Comparison of ENCODE assay signal across 16 cellular contexts in the genomic region with DNA sequence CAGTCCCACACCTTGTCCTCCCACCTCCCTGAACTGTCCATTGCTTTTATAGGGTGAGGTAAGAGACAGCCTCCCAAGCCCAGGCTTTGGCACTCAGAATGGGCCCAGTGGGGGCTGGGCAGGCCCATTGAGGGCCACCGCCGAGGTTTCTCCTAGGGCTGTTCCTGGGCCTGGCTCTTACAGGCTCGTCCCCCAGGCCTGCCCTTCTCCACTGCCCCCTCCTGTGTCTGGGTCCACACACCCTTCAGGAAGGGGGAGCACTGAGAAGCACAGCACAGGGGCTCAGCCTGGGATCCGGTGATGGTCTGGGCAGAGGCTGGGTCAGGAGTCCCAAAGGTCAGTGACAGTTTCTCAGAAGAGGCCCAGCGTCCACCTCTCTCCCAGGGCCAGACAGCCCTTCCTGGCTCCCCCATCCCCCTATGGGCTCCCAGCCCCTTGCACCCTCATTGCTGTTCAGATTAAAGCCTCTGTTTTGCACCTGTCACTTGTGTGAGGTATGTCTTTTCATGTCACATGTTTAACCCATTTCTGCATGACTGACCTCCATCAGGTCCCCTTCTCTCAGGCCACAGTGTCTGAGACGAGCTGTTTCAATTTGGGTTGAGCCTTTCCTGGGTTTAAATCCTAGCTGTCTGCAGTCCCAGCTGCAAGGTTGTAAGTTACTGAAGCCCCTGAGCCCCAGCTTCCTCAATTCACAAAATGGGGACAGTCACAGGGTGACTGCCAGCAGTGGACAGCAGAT. TPM values are rescaled to one million over a fixed set of nuclear protein-coding genes. Genes with fewer than 3 reads are reported as not detected.
DNase-seq lines count a peak whose midpoint lies in the region; ATAC-seq and TF ChIP-seq lines count a peak whose summit lies in the region.
"Had no signal": no experiment of that assay in that cellular context is flagged by ENCODE, and none has a peak within 500 bp of the region (broad histone marks: within the 10 kb centered on the region; RNA-seq: fewer than 3 reads in every experiment).

No MANE protein-coding gene starts in this region.

- H3K27ac Mint-ChIP-seq in stimulated activated memory B cell treated with anti-CD40 and anti-IgM and Interleukin-4, amounts not matched to agents 10 μg/mL and 1 μg/mL and 100 μg/mL, for 72 hours, result peak overlapping the region; percentile 76

- H3K27me3 Mint-ChIP-seq in stimulated activated memory B cell treated with anti-CD40 and anti-IgM and Interleukin-4, amounts not matched to agents 10 μg/mL and 1 μg/mL and 100 μg/mL, for 72 hours, result no peaks in the 10 kb centered on the region

- H3K4me1 Mint-ChIP-seq in stimulated activated memory B cell treated with anti-CD40 and anti-IgM and Interleukin-4, amounts not matched to agents 10 μg/mL and 1 μg/mL and 100 μg/mL, for 72 hours, result peaks cover 36% of the 10 kb centered on the region

- 67 to 83% methylated on average over 2 to 3 of the region's 6 CpGs for WGBS in esophagus squamous epithelium, 2 donors

- H3K27me3 ChIP-seq in esophagus squamous epithelium, result no peaks in the 10 kb centered on the region
- H3K27me3 ChIP-seq: dorsolateral prefrontal cortex had no signal

- DNase-seq in GM13976 (ENCODE audit: low spot score) (peak; percentile 69), NAMALWA (ENCODE audit: low spot score) (peak; percentile 56), esophagus squamous epithelium (lab: John Stamatoyannopoulos, UW) (no peak), NCI-H1930 (lab: John Stamatoyannopoulos, UW) (no peak), NCI-H1048 (lab: John Stamatoyannopoulos, UW) (no peak), NCI-H2196 treated with DMSO at 0.1 percent for 48 hours (lab: John Stamatoyannopoulos, UW; ENCODE audit: unreplicated experiment) (no peak)
- DNase-seq: activated naive CD4-positive, alpha-beta T cell treated with Interleukin-2 at 50 U/mL for 16 hours; C1 segment of cervical spinal cord; dorsolateral prefrontal cortex; hippocampal formation; kidney glomerular epithelial cell; NCI-H1105; NCI-H2171 had no signal

- peaks cover 28 to 62% (median 36%) of the 10 kb centered on the region in 3 donors for H3K4me1 ChIP-seq in esophagus squamous epithelium

- TF ChIP-seq POLR2A in esophagus squamous epithelium (IDR thresholded peaks at IDR 0.05), result no peak

- no peak for TF ChIP-seq CTCF in GM13976 (IDR thresholded peaks at IDR 0.05; ENCODE audit: borderline replicate concordance, control extremely low read depth, extremely low read depth, insufficient read depth, missing control alignments)
- TF ChIP-seq CTCF in esophagus squamous epithelium (IDR thresholded peaks at IDR 0.05), result no peak

- no peak for ATAC-seq in stimulated activated memory B cell treated with anti-CD40 and anti-IgM and Interleukin-4, amounts not matched to agents 10 μg/mL and 1 μg/mL and 100 μg/mL, for 72 hours
- no peak for ATAC-seq in GM19328 (IDR thresholded peaks at IDR 0.05; ENCODE audit: unreplicated experiment)

- peaks cover 43% of the 10 kb centered on the region for H3K36me3 Mint-ChIP-seq in stimulated activated memory B cell treated with anti-CD40 and anti-IgM and Interleukin-4, amounts not matched to agents 10 μg/mL and 1 μg/mL and 100 μg/mL, for 72 hours

- no peaks in the 10 kb centered on the region for H3K9me3 ChIP-seq in esophagus squamous epithelium
- H3K9me3 ChIP-seq: prostate gland had no signal

- peak overlapping the region in 3 of 4 donors; percentile 54 to 99 (median 97) for H3K27ac ChIP-seq in esophagus squamous epithelium

- in situ Hi-C loops in GM13976 (cut with MboI; ENCODE audit: low sequenced_read_pairs, unreplicated experiment), result loop anchor here (25.0 kb wide), 1 partner anchor 639 kb away; no protein-coding TSS in a partner anchor

- no peaks in the 10 kb centered on the region for H3K9me3 Mint-ChIP-seq in stimulated activated memory B cell treated with anti-CD40 and anti-IgM and Interleukin-4, amounts not matched to agents 10 μg/mL and 1 μg/mL and 100 μg/mL, for 72 hours

- no peak overlapping the region for H3K4me3 Mint-ChIP-seq in stimulated activated memory B cell treated with anti-CD40 and anti-IgM and Interleukin-4, amounts not matched to agents 10 μg/mL and 1 μg/mL and 100 μg/mL, for 72 hours

- intact Hi-C loops in esophagus squamous epithelium (cut with DNase I), result loop anchor here (10.0 kb wide), 1 partner anchor 336 kb away; no protein-coding TSS in a partner anchor

- H3K4me3 ChIP-seq in esophagus squamous epithelium, result no peak overlapping the region
- H3K4me3 ChIP-seq: dorsolateral prefrontal cortex, prostate gland had no signal

- H3K36me3 ChIP-seq in esophagus squamous epithelium, result peaks cover 9 to 96% (median 15%) of the 10 kb centered on the region in 3 donors

RNA-seq across cellular contexts. Expression of gene IER5L, which starts 29.4 kb away (rescaled TPM):
- total RNA-seq in esophagus squamous epithelium, result 1 to 10 TPM; 6.1 to 8.7 (median 7.2) TPM

RNA-seq across cellular contexts. Expression of gene PTPA, which starts 37.4 kb away (rescaled TPM):
- total RNA-seq in esophagus squamous epithelium, result 100 to 1,000 TPM in 1 of 4 donors, 10 to 100 TPM in 3; 59.1 to 110 (median 80.6) TPM

RNA-seq across cellular contexts. Expression of gene CRAT, which starts 38.0 kb away (rescaled TPM):
- total RNA-seq in esophagus squamous epithelium, result 10 to 100 TPM; 25.3 to 61.5 (median 44.9) TPM

Comparison
In these comparisons a context has a peak if more than half of its experiments do, and no peak if none do; other contexts are left out.
1. DNase-seq: peak in GM13976 (single experiment) and NAMALWA (single experiment); none in esophagus squamous epithelium (single experiment), NCI-H1930 (0 of 2), NCI-H1048 (single experiment) and NCI-H2196 treated with DMSO at 0.1 percent for 48 hours (single experiment).